9 cellular contexts compared by ENCODE assay signal in genomic region chr22:36986242-36986821, GRCh38. TPM values are rescaled to one million over a fixed set of nuclear protein-coding genes. Genes with fewer than 3 reads are reported as not detected.
DNase-seq lines count a peak whose midpoint lies in the region; ATAC-seq and TF ChIP-seq lines count a peak whose summit lies in the region.
"Had no signal": no experiment of that assay in that cellular context is flagged by ENCODE, and none has a peak within 500 bp of the region (broad histone marks: within the 10 kb centered on the region; RNA-seq: fewer than 3 reads in every experiment).

No MANE protein-coding gene starts in this region.

- peaks cover 32% of the 10 kb centered on the region for H3K27me3 ChIP-seq in osteoblast (ENCODE audit: insufficient read depth, low read length)

- no peak for TF ChIP-seq POLR2A in NB4 (IDR thresholded peaks at IDR 0.05; ENCODE audit: extremely low read depth, insufficient read length)

- no peak overlapping the region for H3K4me2 ChIP-seq in osteoblast (ENCODE audit: insufficient read depth, low read length)

- no peaks in the 10 kb centered on the region for H3K4me1 ChIP-seq in osteoblast (ENCODE audit: insufficient read depth, low read length)

- no peaks in the 10 kb centered on the region for H3K36me3 ChIP-seq in osteoblast (ENCODE audit: insufficient read depth, low read length)

- H4K20me1 ChIP-seq in osteoblast (ENCODE audit: insufficient read depth, low read length) = no peaks in the 10 kb centered on the region

- H3K27ac ChIP-seq in osteoblast (ENCODE audit: low read depth, low read length) = no peak overlapping the region

- H2AFZ ChIP-seq in osteoblast (ENCODE audit: low read length) = no peak overlapping the region

- no peak overlapping the region for H3K27ac Mint-ChIP-seq in stimulated activated naive B cell treated with anti-CD40 and anti-IgM and Interleukin-4, amounts not matched to agents 10 μg/mL and 1 μg/mL and 100 μg/mL, for 72 hours
- H3K27ac Mint-ChIP-seq: effector memory CD8-positive, alpha-beta T cell had no signal

- peaks cover 5% of the 10 kb centered on the region for H3K9me3 ChIP-seq in osteoblast (ENCODE audit: low read depth, low read length)

- H3K79me2 ChIP-seq in osteoblast (ENCODE audit: insufficient read depth, low read length) = no peaks in the 10 kb centered on the region

- peaks cover 43 to 51% of the 10 kb centered on the region in 2 donors for H3K27me3 Mint-ChIP-seq in stimulated activated naive B cell treated with anti-CD40 and anti-IgM and Interleukin-4, amounts not matched to agents 10 μg/mL and 1 μg/mL and 100 μg/mL, for 72 hours

- TF ChIP-seq CTCF in NB4 (IDR thresholded peaks at IDR 0.05; ENCODE audit: low read depth, low read length) (peak; percentile 85), astrocyte of the spinal cord (IDR thresholded peaks at IDR 0.05; ENCODE audit: low read depth, low read length) (peak; percentile 54), osteoblast (IDR thresholded peaks at IDR 0.05; ENCODE audit: extremely low read depth, low read depth, low read length) (peak; percentile 48)

- DNase-seq in ELF-1 (ENCODE audit: low read depth, low spot score) = peak; percentile 60
- peak; percentile 67 for DNase-seq in NB4 (ENCODE audit: low read depth)
- DNase-seq in astrocyte of the spinal cord (ENCODE audit: low read depth, low spot score) = no peak
- no peak for DNase-seq in osteoblast (ENCODE audit: insufficient read length, low spot score, missing footprints)
- no peak for DNase-seq in stimulated activated naive B cell treated with anti-CD40 and anti-IgM and Interleukin-4, amounts not matched to agents 10 μg/mL and 1 μg/mL and 100 μg/mL, for 72 hours
- no peak for DNase-seq in AG08395 (ENCODE audit: low spot score)
- DNase-seq in NCI-H2227 treated with DMSO at 0.1 percent for 48 hours (lab: John Stamatoyannopoulos, UW) = no peak

- no peak for ATAC-seq in HG03196 (IDR thresholded peaks at IDR 0.05; ENCODE audit: unreplicated experiment)
- ATAC-seq in stimulated activated naive B cell treated with anti-CD40 and anti-IgM and Interleukin-4, amounts not matched to agents 10 μg/mL and 1 μg/mL and 100 μg/mL, for 72 hours (replicated peaks) = no peak
- ATAC-seq: effector memory CD8-positive, alpha-beta T cell had no signal

- H3K9me3 Mint-ChIP-seq in stimulated activated naive B cell treated with anti-CD40 and anti-IgM and Interleukin-4, amounts not matched to agents 10 μg/mL and 1 μg/mL and 100 μg/mL, for 72 hours = peaks cover 3% of the 10 kb centered on the region in 2 donors

- peaks cover 0 to 1% of the 10 kb centered on the region in 2 donors for H3K4me1 Mint-ChIP-seq in stimulated activated naive B cell treated with anti-CD40 and anti-IgM and Interleukin-4, amounts not matched to agents 10 μg/mL and 1 μg/mL and 100 μg/mL, for 72 hours

- no peak overlapping the region for H3K4me3 Mint-ChIP-seq in stimulated activated naive B cell treated with anti-CD40 and anti-IgM and Interleukin-4, amounts not matched to agents 10 μg/mL and 1 μg/mL and 100 μg/mL, for 72 hours
- H3K4me3 Mint-ChIP-seq: effector memory CD8-positive, alpha-beta T cell had no signal

- H3K4me3 ChIP-seq in NB4 (ENCODE audit: low read depth, low read length) = no peak overlapping the region
- H3K4me3 ChIP-seq in astrocyte of the spinal cord (ENCODE audit: low read depth, low read length) = no peak overlapping the region
- H3K4me3 ChIP-seq in osteoblast (ENCODE audit: insufficient read depth, low read length) = no peak overlapping the region

- in situ Hi-C loops in astrocyte of the spinal cord (cut with HindIII; ENCODE audit: low sequenced_read_pairs) = no loop called here

- H3K36me3 Mint-ChIP-seq in stimulated activated naive B cell treated with anti-CD40 and anti-IgM and Interleukin-4, amounts not matched to agents 10 μg/mL and 1 μg/mL and 100 μg/mL, for 72 hours = peaks cover 0 to 1% of the 10 kb centered on the region in 2 donors

RNA-seq across cellular contexts. Expression of gene TST, which starts 32.9 kb away (rescaled TPM):
- 53.6 and 63.3 TPM in 2 replicates for total RNA-seq in osteoblast

RNA-seq across cellular contexts. Expression of gene MPST, which starts 33.2 kb away (rescaled TPM):
- total RNA-seq in osteoblast = 82.5 and 91.6 TPM in 2 replicates

Comparison
In these comparisons a context has a peak if more than half of its experiments do, and no peak if none do; other contexts are left out.
1. DNase-seq: peak in ELF-1 (single experiment) and NB4 (single experiment); none in astrocyte of the spinal cord (single experiment), osteoblast (single experiment), stimulated activated naive B cell treated with anti-CD40 and anti-IgM and Interleukin-4, amounts not matched to agents 10 μg/mL and 1 μg/mL and 100 μg/mL, for 72 hours (single experiment), AG08395 (single experiment) and NCI-H2227 treated with DMSO at 0.1 percent for 48 hours (single experiment).
2. Peak in every context shown above with its lines, with median percentiles within 50 percentile points of each other: CTCF ChIP-seq.